10 cellular contexts compared by ENCODE assay signal in the genomic region with DNA sequence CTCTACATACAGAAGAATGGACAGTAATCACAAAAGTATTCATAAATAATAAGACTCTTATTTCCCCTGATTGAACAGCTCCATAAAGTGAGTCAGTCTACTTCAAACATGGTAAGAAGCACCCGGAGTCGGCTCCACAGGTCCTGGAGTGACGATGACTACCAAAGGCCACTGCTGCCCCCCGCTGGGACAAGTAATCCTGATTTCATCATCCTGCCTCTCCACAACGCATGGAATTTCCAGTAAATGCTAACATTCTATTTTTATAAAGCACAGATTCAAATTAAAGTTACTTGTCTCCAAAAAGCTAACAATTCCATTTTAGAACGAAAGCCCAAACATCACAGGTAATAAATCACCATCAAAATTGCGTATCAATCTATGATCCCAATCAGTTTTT. TPM values are rescaled to one million over a fixed set of nuclear protein-coding genes. Genes with fewer than 3 reads are reported as not detected.
DNase-seq lines count a peak whose midpoint lies in the region; ATAC-seq and TF ChIP-seq lines count a peak whose summit lies in the region.
"Had no signal": no experiment of that assay in that cellular context is flagged by ENCODE, and none has a peak within 500 bp of the region (broad histone marks: within the 10 kb centered on the region; RNA-seq: fewer than 3 reads in every experiment).

No MANE protein-coding gene starts in this region.

- peaks cover 8% of the 10 kb centered on the region; the same call in 1 of the 2 replicates for H3K36me3 Mint-ChIP-seq in WTC11

- no peak overlapping the region for H3K4me3 Mint-ChIP-seq in WTC11

- DNase-seq in AG20443 (ENCODE audit: low spot score), result peak; percentile 81
- peak; percentile 64 for DNase-seq in WTC11 (ENCODE audit: low spot score)
- no peak for DNase-seq in KG1 (lab: John Stamatoyannopoulos, UW)
- no peak for DNase-seq in colonic mucosa
- DNase-seq in NCI-H1092 (lab: John Stamatoyannopoulos, UW), result no peak
- DNase-seq: spleen had no signal

- TF ChIP-seq CTCF in WTC11 (IDR thresholded peaks at IDR 0.05) (no peak), liver (IDR thresholded peaks at IDR 0.05; ENCODE audit: low read depth, low read length, missing input control) (no peak), colonic mucosa (IDR thresholded peaks at IDR 0.05) (no peak)

- peak; percentile 16 to 36 for TF ChIP-seq RAD21 in liver (IDR thresholded peaks at IDR 0.05)

- POLR2A ChIA-PET in WTC11 (lab: Charles Lee), result no interaction called here

- peak; percentile 55 for ATAC-seq in WTC11
- no peak for ATAC-seq in HG03565 (IDR thresholded peaks at IDR 0.05; ENCODE audit: unreplicated experiment)
- ATAC-seq: body of pancreas had no signal

- intact Hi-C loops in colonic mucosa (cut with DNase I), result no loop called here

- no peaks in the 10 kb centered on the region for H3K27me3 Mint-ChIP-seq in WTC11 (ENCODE audit: low read depth)

- H3K4me1 ChIP-seq in HUES6 (ENCODE audit: control insufficient read depth, insufficient read depth, low read length) (peaks cover 7% of the 10 kb centered on the region; the same call in 1 of the 2 replicates), liver (ENCODE audit: control insufficient read depth in 4 of 4, insufficient read depth in 4 of 4, low read length in 3 of 4) (no peaks in the 10 kb centered on the region), colonic mucosa (no peaks in the 10 kb centered on the region)
- H3K4me1 ChIP-seq: body of pancreas, spleen had no signal

- peak overlapping the region; percentile 26; the same call in 1 of the 2 replicates for H3K27ac Mint-ChIP-seq in WTC11

- H3K9me3 Mint-ChIP-seq in WTC11, result no peaks in the 10 kb centered on the region

- WGBS in liver, result 79% methylated on average over 7 of the region's 7 CpGs

- CTCF ChIA-PET in WTC11 (lab: Charles Lee), result interaction anchor here (0.8 to 1.2 kb wide), 2 partner anchors 72 to 399 kb away, joined by 3 to 4 read pairs; no protein-coding TSS in a partner anchor

- peaks cover 6% of the 10 kb centered on the region; the same call in 1 of the 2 replicates for H3K4me1 Mint-ChIP-seq in WTC11

- H3K9me3 ChIP-seq in HUES6 (ENCODE audit: control insufficient read depth, insufficient read depth, low read depth, low read length) (no peaks in the 10 kb centered on the region), liver (ENCODE audit: control insufficient read depth in 4 of 4, low read length in 3 of 4) (no peaks in the 10 kb centered on the region), colonic mucosa (no peaks in the 10 kb centered on the region)
- H3K9me3 ChIP-seq: body of pancreas, spleen had no signal

- no peak overlapping the region for H3K4me3 ChIP-seq in HUES6 (ENCODE audit: low read depth, low read length)
- H3K4me3 ChIP-seq in liver (ENCODE audit: low read depth in 1 of 3, low read length in 3 of 3), result no peak overlapping the region
- no peak overlapping the region for H3K4me3 ChIP-seq in colonic mucosa
- H3K4me3 ChIP-seq: body of pancreas, spleen had no signal

- H3K9ac ChIP-seq in HUES6 (ENCODE audit: low read length), result no peak overlapping the region
- H3K9ac ChIP-seq in liver (ENCODE audit: low read depth in 1 of 2, low read length in 2 of 2), result no peak overlapping the region
- H3K9ac ChIP-seq in colonic mucosa (ENCODE audit: low read depth in 2 of 2, low read length in 2 of 2), result no peak overlapping the region

- H3K36me3 ChIP-seq in HUES6 (ENCODE audit: control insufficient read depth, insufficient read depth, low read length) (0 out of 2 replicates have a peak, but pooled peaks cover 2% of the 10 kb centered on the region), liver (ENCODE audit: control insufficient read depth in 4 of 4, insufficient read depth in 3 of 4, low read depth in 1 of 4, low read length in 3 of 4) (peaks cover 3 to 17% (median 9%) of the 10 kb centered on the region in 4 donors), colonic mucosa (no peaks in the 10 kb centered on the region)

- H3K27me3 ChIP-seq in HUES6 (ENCODE audit: control insufficient read depth, insufficient read depth, low read length) (no peaks in the 10 kb centered on the region), liver (ENCODE audit: control insufficient read depth in 4 of 4, insufficient read depth in 4 of 4, low read length in 3 of 4) (no peaks in the 10 kb centered on the region), colonic mucosa (no peaks in the 10 kb centered on the region)
- H3K27me3 ChIP-seq: body of pancreas, spleen had no signal

- H3K27ac ChIP-seq in HUES6 (ENCODE audit: low read depth, low read length) (peak overlapping the region; percentile 60; the same call in 1 of the 2 replicates), liver (ENCODE audit: low read depth in 1 of 2, low read length in 2 of 2) (no peak overlapping the region), colonic mucosa (no peak overlapping the region)
- H3K27ac ChIP-seq: body of pancreas, spleen had no signal

TF ChIP-seq in WTC11, 78 proteins besides CTCF, POLR2A, EP300 and RAD21:
- TF ChIP-seq GABPB1 (CRISPR knock-in tag; IDR thresholded peaks at IDR 0.05) (peak; percentile 84), JAZF1 (CRISPR knock-in tag; IDR thresholded peaks at IDR 0.05) (no peak)
- TF ChIP-seq, protein P1, sequence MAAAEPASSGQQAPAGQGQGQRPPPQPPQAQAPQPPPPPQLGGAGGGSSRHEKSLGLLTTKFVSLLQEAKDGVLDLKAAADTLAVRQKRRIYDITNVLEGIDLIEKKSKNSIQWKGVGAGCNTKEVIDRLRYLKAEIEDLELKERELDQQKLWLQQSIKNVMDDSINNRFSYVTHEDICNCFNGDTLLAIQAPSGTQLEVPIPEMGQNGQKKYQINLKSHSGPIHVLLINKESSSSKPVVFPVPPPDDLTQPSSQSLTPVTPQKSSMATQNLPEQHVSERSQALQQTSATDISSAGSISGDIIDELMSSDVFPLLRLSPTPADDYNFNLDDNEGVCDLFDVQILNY (CRISPR knock-in tag; IDR thresholded peaks at IDR 0.05), result no peak
- TF ChIP-seq, protein P2, sequence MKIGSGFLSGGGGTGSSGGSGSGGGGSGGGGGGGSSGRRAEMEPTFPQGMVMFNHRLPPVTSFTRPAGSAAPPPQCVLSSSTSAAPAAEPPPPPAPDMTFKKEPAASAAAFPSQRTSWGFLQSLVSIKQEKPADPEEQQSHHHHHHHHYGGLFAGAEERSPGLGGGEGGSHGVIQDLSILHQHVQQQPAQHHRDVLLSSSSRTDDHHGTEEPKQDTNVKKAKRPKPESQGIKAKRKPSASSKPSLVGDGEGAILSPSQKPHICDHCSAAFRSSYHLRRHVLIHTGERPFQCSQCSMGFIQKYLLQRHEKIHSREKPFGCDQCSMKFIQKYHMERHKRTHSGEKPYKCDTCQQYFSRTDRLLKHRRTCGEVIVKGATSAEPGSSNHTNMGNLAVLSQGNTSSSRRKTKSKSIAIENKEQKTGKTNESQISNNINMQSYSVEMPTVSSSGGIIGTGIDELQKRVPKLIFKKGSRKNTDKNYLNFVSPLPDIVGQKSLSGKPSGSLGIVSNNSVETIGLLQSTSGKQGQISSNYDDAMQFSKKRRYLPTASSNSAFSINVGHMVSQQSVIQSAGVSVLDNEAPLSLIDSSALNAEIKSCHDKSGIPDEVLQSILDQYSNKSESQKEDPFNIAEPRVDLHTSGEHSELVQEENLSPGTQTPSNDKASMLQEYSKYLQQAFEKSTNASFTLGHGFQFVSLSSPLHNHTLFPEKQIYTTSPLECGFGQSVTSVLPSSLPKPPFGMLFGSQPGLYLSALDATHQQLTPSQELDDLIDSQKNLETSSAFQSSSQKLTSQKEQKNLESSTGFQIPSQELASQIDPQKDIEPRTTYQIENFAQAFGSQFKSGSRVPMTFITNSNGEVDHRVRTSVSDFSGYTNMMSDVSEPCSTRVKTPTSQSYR (CRISPR knock-in tag; IDR thresholded peaks at IDR 0.05), result no peak
TF ChIP-seq in WTC11: peak in this region for 1.

TF ChIP-seq in liver, 16 proteins besides CTCF, POLR2A, EP300 and RAD21 (continues in another document):
- no peak for TF ChIP-seq YY1 (IDR thresholded peaks at IDR 0.05)
- TF ChIP-seq GABPA (IDR thresholded peaks at IDR 0.05 in 1 of 2, conservative IDR thresholded peaks at IDR 0.05 in 1 of 2), result no peak
- TF ChIP-seq RXRA (IDR thresholded peaks at IDR 0.05), result no peak
- TF ChIP-seq NR2F2 (IDR thresholded peaks at IDR 0.05), result no peak
- TF ChIP-seq MAX (IDR thresholded peaks at IDR 0.05), result no peak
- TF ChIP-seq HNF4G (IDR thresholded peaks at IDR 0.05), result no peak
- no peak for TF ChIP-seq SP1 (IDR thresholded peaks at IDR 0.05)
- TF ChIP-seq ATF3 (IDR thresholded peaks at IDR 0.05), result no peak
- TF ChIP-seq ZBTB33 (IDR thresholded peaks at IDR 0.05), result no peak

RNA-seq across cellular contexts. Expression of gene ATPSCKMT, which starts 16.2 kb away (rescaled TPM):
- total RNA-seq in WTC11 (2021) (10.3 to 15.7 TPM (median 11.8 TPM) in 3 replicates), liver (10 to 100 TPM; 11.9 to 21.9 TPM), colonic mucosa (10 to 100 TPM; 11.9 to 28.4 TPM)
- 1 to 10 TPM; 8.3 to 8.5 TPM for polyA plus RNA-seq in liver

RNA-seq across cellular contexts. Expression of gene CCT5, which starts 16.6 kb away (rescaled TPM):
- total RNA-seq in WTC11 (2021) (481 to 548 TPM (median 496 TPM) in 3 replicates), liver (100 to 1,000 TPM; 130 to 157 TPM), colonic mucosa (100 to 1,000 TPM; 156 to 341 TPM)
- polyA plus RNA-seq in liver, result 10 to 100 TPM; 68.4 to 79.6 TPM

Comparison
In these comparisons a context has a peak if more than half of its experiments do, and no peak if none do; other contexts are left out.
1. DNase-seq: peak in AG20443 (single experiment) and WTC11 (single experiment); none in KG1 (single experiment), colonic mucosa (single experiment) and NCI-H1092 (single experiment).